23 cellular contexts compared by ENCODE assay signal in genomic region chr13:49265822-49266221, GRCh38.
DNase-seq lines count a peak whose midpoint lies in the region; ATAC-seq and TF ChIP-seq lines count a peak whose summit lies in the region.
"Had no signal": no experiment of that assay in that cellular context is flagged by ENCODE, and none has a peak within 500 bp of the region (broad histone marks: within the 10 kb centered on the region; RNA-seq: fewer than 3 reads in every experiment).

No MANE protein-coding gene starts in this region.

- peaks cover 0 to 14% of the 10 kb centered on the region in 2 experiments; a peak in 1 of 3 replicates for H3K36me3 ChIP-seq in HEK293 (ENCODE audit: control insufficient read depth in 2 of 2, insufficient read depth in 1 of 2, low read length in 2 of 2)

- H3K4me1 ChIP-seq in HEK293 (ENCODE audit: control insufficient read depth, insufficient read depth, low read length), result no peaks in the 10 kb centered on the region
- H3K4me1 ChIP-seq: ascending aorta, heart right ventricle, right atrium auricular region, upper lobe of left lung had no signal

- no peak overlapping the region for H3K4me3 ChIP-seq in HEK293 (ENCODE audit: low read depth, low read length)
- no peak overlapping the region for H3K4me3 ChIP-seq in foreskin fibroblast (ENCODE audit: low read depth in 1 of 2, low read length in 2 of 2)
- H3K4me3 ChIP-seq: ascending aorta, heart right ventricle, right atrium auricular region, upper lobe of left lung had no signal

- no peak for TF ChIP-seq POLR2A in GM18505 (IDR thresholded peaks at IDR 0.05; ENCODE audit: borderline replicate concordance, extremely low read depth, insufficient read depth, insufficient read length)

- TF ChIP-seq CTCF in HEK293 (tag by site-specific recombination; IDR thresholded peaks at IDR 0.05), result no peak
- TF ChIP-seq CTCF in foreskin fibroblast (IDR thresholded peaks at IDR 0.05; ENCODE audit: low read depth, low read length), result no peak

- no peaks in the 10 kb centered on the region for H3K9me3 ChIP-seq in HEK293 (ENCODE audit: control insufficient read depth, insufficient read depth, low read depth, low read length)
- H3K9me3 ChIP-seq: ascending aorta, heart right ventricle, right atrium auricular region, upper lobe of left lung had no signal

- DNase-seq in AG08396 (ENCODE audit: low spot score) (peak; percentile 24), astrocyte of the hippocampus (ENCODE audit: low read depth, low spot score) (peak; percentile 52), foreskin fibroblast (peak; percentile 36 to 69)
- DNase-seq: activated CD4-positive, alpha-beta T cell treated with anti-CD3 and anti-CD28 coated beads for 4 hours; activated naive CD4-positive, alpha-beta T cell treated with anti-CD3 and anti-CD28 coated beads, Interleukin-2, amount 50 U/mL, for 16 hours; activated T-cell treated with anti-CD3 and anti-CD28 coated beads, Interleukin-2, amount 50 U/mL, for 48 hours; C1 segment of cervical spinal cord; Calu3; effector memory CD4-positive, alpha-beta T cell; heart right ventricle; naive thymus-derived CD4-positive, alpha-beta T cell; NCI-H1417 treated with DMSO at 0.1 percent for 48 hours; NCI-H510A; stimulated activated CD8-positive, alpha-beta memory T cell treated with anti-CD3 and anti-CD28 coated beads, Interleukin-4, amount 100 ng/mL, for 48 hours; upper lobe of left lung had no signal

- CTCF ChIA-PET in HEK293 (lab: Yijun Ruan, JAX), result interaction anchor here (0.9 kb wide), 1 partner anchor 14 kb away, joined by 3 read pairs; no protein-coding TSS in a partner anchor

- H3K27ac ChIP-seq in HEK293 (ENCODE audit: extremely low read depth, low read depth, low read length), result no peak overlapping the region
- H3K27ac ChIP-seq: ascending aorta, heart right ventricle, right atrium auricular region, upper lobe of left lung had no signal

- POLR2A ChIA-PET in HEK293 (lab: Yijun Ruan, JAX), result no interaction called here

- ATAC-seq in GM18505 (IDR thresholded peaks at IDR 0.05; ENCODE audit: unreplicated experiment) (no peak), HG03342 (IDR thresholded peaks at IDR 0.05; ENCODE audit: unreplicated experiment) (no peak), HG02678 (IDR thresholded peaks at IDR 0.05; ENCODE audit: unreplicated experiment) (no peak), HG02763 (IDR thresholded peaks at IDR 0.05; ENCODE audit: unreplicated experiment) (no peak)
- ATAC-seq: heart right ventricle; left lobe of liver; naive thymus-derived CD4-positive, alpha-beta T cell had no signal

TF ChIP-seq in HEK293, 187 proteins besides CTCF, POLR2A, EP300 and RAD21:
- TF ChIP-seq ZNF292 (tag by site-specific recombination; IDR thresholded peaks at IDR 0.05; ENCODE audit: borderline replicate concordance, low read depth) (no peak), ZBTB17 (tag by site-specific recombination; IDR thresholded peaks at IDR 0.05) (peak; percentile 82)
